9 cellular contexts compared by ENCODE assay signal in genomic region chr16:30096862-30097563, GRCh38. TPM values are rescaled to one million over a fixed set of nuclear protein-coding genes. Genes with fewer than 3 reads are reported as not detected.
A peak's percentile ranks its signal among the peaks of the same experiment; 100 is the strongest.
DNase-seq lines count a peak whose midpoint lies in the region; ATAC-seq and TF ChIP-seq lines count a peak whose summit lies in the region.
"Had no signal": no experiment of that assay in that cellular context is flagged by ENCODE, and none has a peak within 500 bp of the region (broad histone marks: within the 10 kb centered on the region; RNA-seq: fewer than 3 reads in every experiment).

No MANE protein-coding gene starts in this region.

- peaks cover 67% of the 10 kb centered on the region for H3K36me3 Mint-ChIP-seq in CD4-positive, alpha-beta T cell (ENCODE audit: low read depth)

- no peak for ATAC-seq in CD4-positive, alpha-beta T cell (ENCODE audit: poor library complexity)

- peak overlapping the region; percentile 88 for H3K27ac ChIP-seq in CD4-positive, alpha-beta T cell (ENCODE audit: low read depth, low read length)
- H3K27ac ChIP-seq in effector memory CD4-positive, alpha-beta T cell (ENCODE audit: insufficient read depth, low read length, poor library complexity, severe bottlenecking) = peak overlapping the region; percentile 69
- peak overlapping the region; percentile 100 for H3K27ac ChIP-seq in neutrophil
- H3K27ac ChIP-seq: foreskin keratinocyte had no signal

- H3K9me3 Mint-ChIP-seq in CD4-positive, alpha-beta T cell = peaks cover 13% of the 10 kb centered on the region

- peak overlapping the region; percentile 93 for H3K4me3 Mint-ChIP-seq in CD4-positive, alpha-beta T cell

- peaks cover 30% of the 10 kb centered on the region for H3K4me1 Mint-ChIP-seq in CD4-positive, alpha-beta T cell (ENCODE audit: low read depth)

- no peaks in the 10 kb centered on the region for H3K27me3 ChIP-seq in CD4-positive, alpha-beta T cell (ENCODE audit: control insufficient read depth, insufficient read depth, low read length)
- no peaks in the 10 kb centered on the region for H3K27me3 ChIP-seq in effector memory CD4-positive, alpha-beta T cell (replicated peaks; ENCODE audit: control insufficient read depth, insufficient read depth, low read length, poor library complexity, severe bottlenecking)
- no peaks in the 10 kb centered on the region for H3K27me3 ChIP-seq in neutrophil
- H3K27me3 ChIP-seq in MG63 = no peaks in the 10 kb centered on the region
- H3K27me3 ChIP-seq: foreskin keratinocyte had no signal

- peaks cover 25% of the 10 kb centered on the region for H3K4me1 ChIP-seq in effector memory CD4-positive, alpha-beta T cell (ENCODE audit: control insufficient read depth, insufficient read depth, low read length, poor library complexity, severe bottlenecking)
- H3K4me1 ChIP-seq in neutrophil (ENCODE audit: control insufficient read depth in 1 of 2, insufficient read depth in 1 of 2, low read depth in 1 of 2, low read length in 1 of 2) = peaks cover 46 to 53% of the 10 kb centered on the region in 2 experiments
- H3K4me1 ChIP-seq: foreskin keratinocyte had no signal

- peak overlapping the region; percentile 94 for H3K27ac Mint-ChIP-seq in CD4-positive, alpha-beta T cell

- POLR2A ChIA-PET in CD4-positive, alpha-beta T cell (lab: Charles Lee) = interaction anchor here (1.4 to 7.9 kb wide), 4 partner anchors 31 to 321 kb away, joined by 3 to 163 read pairs (median 12); partner anchors contain the start of genes ALDOA and CORO1A

- no peak for DNase-seq in CD4-positive, alpha-beta T cell
- DNase-seq in OCI-M1 (lab: John Stamatoyannopoulos, UW) (peak; percentile 36), MG63 (no peak), DMS 273 treated with DMSO at 0.1 percent for 48 hours (lab: John Stamatoyannopoulos, UW) (no peak), NCI-H2196 treated with DMSO at 0.1 percent for 48 hours (lab: John Stamatoyannopoulos, UW; ENCODE audit: unreplicated experiment) (no peak)
- no peak for DNase-seq in effector memory CD4-positive, alpha-beta T cell
- no peak for DNase-seq in stimulated activated CD4-positive, alpha-beta T cell treated with anti-CD3 and anti-CD28 coated beads, Interleukin-4, amount 100 ng/mL, for 4 hours

- CTCF ChIA-PET in CD4-positive, alpha-beta T cell (lab: Charles Lee) = interaction anchor here (0.9 kb wide), 1 partner anchor 89 kb away, joined by 4 read pairs; no protein-coding TSS in a partner anchor

- peaks cover 8% of the 10 kb centered on the region for H3K36me3 ChIP-seq in effector memory CD4-positive, alpha-beta T cell (ENCODE audit: control insufficient read depth, insufficient read depth, low read length)
- H3K36me3 ChIP-seq in neutrophil (peaks cover 33% of the 10 kb centered on the region), MG63 (0 out of 2 replicates have a peak, but pooled peaks cover 3% of the 10 kb centered on the region)

- no peak for TF ChIP-seq CTCF in CD4-positive, alpha-beta T cell (IDR thresholded peaks at IDR 0.05)
- peak; percentile 80 for TF ChIP-seq CTCF in neutrophil (IDR thresholded peaks at IDR 0.05)

- no peak overlapping the region for H3K4me3 ChIP-seq in effector memory CD4-positive, alpha-beta T cell (ENCODE audit: insufficient read depth, low read depth, low read length, poor library complexity, severe bottlenecking)
- H3K4me3 ChIP-seq in neutrophil (ENCODE audit: low read depth in 1 of 2, low read length in 1 of 2) (peak overlapping the region; percentile 85 to 100), MG63 (no peak overlapping the region)

- intact Hi-C loops in CD4-positive, alpha-beta T cell (cut with DNase I, micrococcal nuclease) = loop anchor here in 1 of 2 experiments (2.0 to 10.0 kb wide), 2 partner anchors 24 to 318 kb away; no protein-coding TSS in a partner anchor

- peaks cover 25% of the 10 kb centered on the region for H3K9me3 ChIP-seq in CD4-positive, alpha-beta T cell (ENCODE audit: control insufficient read depth, low read length)
- H3K9me3 ChIP-seq in effector memory CD4-positive, alpha-beta T cell (ENCODE audit: control insufficient read depth, low read length) = peaks cover 20% of the 10 kb centered on the region
- H3K9me3 ChIP-seq in neutrophil (peaks cover 23% of the 10 kb centered on the region), MG63 (peaks cover 20% of the 10 kb centered on the region)

- no peaks in the 10 kb centered on the region for H3K27me3 Mint-ChIP-seq in CD4-positive, alpha-beta T cell

RNA-seq across cellular contexts. Expression of gene YPEL3, which starts 1.0 kb away (rescaled TPM):
- total RNA-seq in CD4-positive, alpha-beta T cell = 100 to 1,000 TPM; 154 to 166 TPM
- total RNA-seq in MG63 (2014; rRNA removed; shearing (Covaris generic); ENCODE audit: low replicate concordance) = 1.5 and 13.1 TPM in 2 replicates

RNA-seq across cellular contexts. Expression of gene TBX6, which starts 5.3 kb away (rescaled TPM):
- total RNA-seq in CD4-positive, alpha-beta T cell = under 1 TPM; 0.42 to 0.47 TPM
- 0.30 TPM in 1 of 2 replicates, not detected in the other for total RNA-seq in MG63 (2014; rRNA removed; shearing (Covaris generic); ENCODE audit: low replicate concordance)

RNA-seq across cellular contexts. Expression of gene GDPD3, which starts 16.3 kb away (rescaled TPM):
- 1 to 10 TPM; 5.2 to 6.4 TPM for total RNA-seq in CD4-positive, alpha-beta T cell
- 0.43 TPM in 1 of 2 replicates, not detected in the other for total RNA-seq in MG63 (2014; rRNA removed; shearing (Covaris generic); ENCODE audit: low replicate concordance)

RNA-seq across cellular contexts. Expression of gene PPP4C, which starts 21.2 kb away (rescaled TPM):
- 10 to 100 TPM; 83.9 to 87.3 TPM for total RNA-seq in CD4-positive, alpha-beta T cell
- 127 and 193 TPM in 2 replicates for total RNA-seq in MG63 (2014; rRNA removed; shearing (Covaris generic); ENCODE audit: low replicate concordance)

RNA-seq across cellular contexts. Expression of gene MAPK3, which starts 26.0 kb away (rescaled TPM):
- total RNA-seq in CD4-positive, alpha-beta T cell = 10 to 100 TPM; 49.0 to 51.5 TPM
- 13.3 and 20.0 TPM in 2 replicates for total RNA-seq in MG63 (2014; rRNA removed; shearing (Covaris generic); ENCODE audit: low replicate concordance)

Comparison
In these comparisons a context has a peak if more than half of its experiments do, and no peak if none do; other contexts are left out.
1. H3K4me3 ChIP-seq: peak in neutrophil (2 of 2); none in effector memory CD4-positive, alpha-beta T cell (single experiment) and MG63 (single experiment).
2. RNA of gene YPEL3, which starts 1.0 kb away (total RNA-seq): 154 to 166 TPM in CD4-positive, alpha-beta T cell; 1.5 to 13.1 TPM in MG63; every median in the first group is over 10 times any median in the second.
3. Peak in every context shown above with its lines, with median percentiles within 50 percentile points of each other: H3K27ac ChIP-seq.